1 cellular context compared by ENCODE assay signal in genomic region chr20:5825136-5825719, GRCh38.
TF ChIP-seq lines count a peak whose summit lies in the region.

No MANE protein-coding gene starts in this region.

TF ChIP-seq in SK-N-SH, 30 proteins besides CTCF, POLR2A, EP300 and RAD21 (continued from another document):
- no peak for TF ChIP-seq USF1 (IDR thresholded peaks at IDR 0.05; ENCODE audit: borderline replicate concordance, low read depth)
- TF ChIP-seq GATA2 (CRISPR knock-in tag; IDR thresholded peaks at IDR 0.05), result no peak
- TF ChIP-seq FOXJ3 (CRISPR knock-in tag; IDR thresholded peaks at IDR 0.05), result no peak
- no peak for TF ChIP-seq PBX3 (IDR thresholded peaks at IDR 0.05)
- no peak for TF ChIP-seq NFIC (IDR thresholded peaks at IDR 0.05; ENCODE audit: borderline replicate concordance)
- TF ChIP-seq FOSL2 (IDR thresholded peaks at IDR 0.05; ENCODE audit: borderline replicate concordance, low read depth), result no peak
- no peak for TF ChIP-seq JUND (IDR thresholded peaks at IDR 0.05)
- no peak for TF ChIP-seq GABPA (IDR thresholded peaks at IDR 0.05; ENCODE audit: low read depth)
- no peak for TF ChIP-seq TAF1 (IDR thresholded peaks at IDR 0.05; ENCODE audit: borderline replicate concordance, low read depth, low read length)
- no peak for TF ChIP-seq REST (IDR thresholded peaks at IDR 0.05; ENCODE audit: low read depth, low read length)
- no peak for TF ChIP-seq MAX (IDR thresholded peaks at IDR 0.05; ENCODE audit: low read depth)
- no peak for TF ChIP-seq YY1 (IDR thresholded peaks at IDR 0.05; ENCODE audit: low read depth)
